In genomic region chrX:107715331-107716044, GRCh38 we compare ENCODE assay signal across 8 cellular contexts.
A peak's percentile ranks its signal among the peaks of the same experiment; 100 is the strongest.
DNase-seq lines count a peak whose midpoint lies in the region; ATAC-seq and TF ChIP-seq lines count a peak whose summit lies in the region.

No MANE protein-coding gene starts in this region.

- peak overlapping the region; percentile 62 for H3K4me3 ChIP-seq in astrocyte of the cerebellum (ENCODE audit: low read depth, low read length)
- peak overlapping the region; percentile 72 for H3K4me3 ChIP-seq in kidney epithelial cell (ENCODE audit: low read depth, low read length)

- no peak for TF ChIP-seq CTCF in astrocyte of the cerebellum (IDR thresholded peaks at IDR 0.05; ENCODE audit: low read depth, low read length, missing control alignments)
- TF ChIP-seq CTCF in kidney epithelial cell (IDR thresholded peaks at IDR 0.05; ENCODE audit: insufficient read depth, low read length, poor library complexity, severe bottlenecking) = no peak

- ATAC-seq in HG03439 (IDR thresholded peaks at IDR 0.05; ENCODE audit: unreplicated experiment) = no peak

- no peaks in the 10 kb centered on the region for H3K36me3 ChIP-seq in kidney epithelial cell (ENCODE audit: control insufficient read depth, insufficient read depth, low read length)

- DNase-seq in stimulated activated naive CD4-positive, alpha-beta T cell (lab: John Stamatoyannopoulos, UW) = peak in 4 of 6 experiments; percentile 2 to 61 (median 27)
- DNase-seq in stimulated activated naive CD4-positive, alpha-beta T cell treated with Interleukin-2 at 50 U/mL for 16 hours (lab: John Stamatoyannopoulos, UW) = no peak
- no peak for DNase-seq in astrocyte of the cerebellum (ENCODE audit: low read depth)
- no peak for DNase-seq in kidney epithelial cell (ENCODE audit: low read depth)
- peak; percentile 27 for DNase-seq in stromal cell of bone marrow (ENCODE audit: low read depth)
- no peak for DNase-seq in NCI-H2171 (lab: John Stamatoyannopoulos, UW)
- no peak for DNase-seq in RPMI8226

- in situ Hi-C loops in astrocyte of the cerebellum (cut with HindIII; ENCODE audit: low sequenced_read_pairs) = no loop called here

- H3K27me3 ChIP-seq in kidney epithelial cell (ENCODE audit: control insufficient read depth, insufficient read depth, low read length) = peaks cover 4% of the 10 kb centered on the region

Comparison
In these comparisons a context has a peak if more than half of its experiments do, and no peak if none do; other contexts are left out.
1. DNase-seq: peak in stimulated activated naive CD4-positive, alpha-beta T cell (4 of 6) and stromal cell of bone marrow (single experiment); none in stimulated activated naive CD4-positive, alpha-beta T cell treated with Interleukin-2 at 50 U/mL for 16 hours (single experiment), astrocyte of the cerebellum (single experiment), kidney epithelial cell (single experiment), NCI-H2171 (single experiment) and RPMI8226 (single experiment).